15 cellular contexts compared by ENCODE assay signal in the genomic region with DNA sequence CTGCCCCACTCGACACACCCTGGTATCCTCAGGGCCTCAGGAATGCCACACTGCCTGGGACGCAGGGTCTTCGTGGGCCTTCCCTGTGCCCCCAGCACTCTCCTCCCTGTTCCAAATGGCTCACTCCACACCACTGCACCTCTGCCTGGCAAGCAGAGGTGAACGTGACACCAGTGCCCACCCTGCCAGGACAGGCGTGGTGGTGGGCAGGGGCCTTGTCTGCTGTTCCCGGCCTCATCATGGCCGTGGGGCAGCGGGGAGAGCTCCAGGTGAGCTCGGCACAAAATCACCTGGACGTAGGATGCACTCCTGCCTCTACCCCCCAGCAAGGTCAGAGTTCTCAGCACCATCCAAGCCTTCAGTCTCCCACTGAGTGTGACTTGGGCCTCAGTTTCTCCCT.
DNase-seq lines count a peak whose midpoint lies in the region; ATAC-seq and TF ChIP-seq lines count a peak whose summit lies in the region.
"Had no signal": no experiment of that assay in that cellular context is flagged by ENCODE, and none has a peak within 500 bp of the region (broad histone marks: within the 10 kb centered on the region; RNA-seq: fewer than 3 reads in every experiment).

No MANE protein-coding gene starts in this region.

- no peak overlapping the region for H3K23ac ChIP-seq in mesenchymal stem cell (ENCODE audit: low read length in 2 of 2)

- H2AFZ ChIP-seq in mesenchymal stem cell (ENCODE audit: low read depth, low read length) = no peak overlapping the region

- H3K4me3 ChIP-seq in mesenchymal stem cell (ENCODE audit: insufficient read depth in 1 of 2, low read depth in 1 of 2, low read length in 2 of 2) (no peak overlapping the region), sigmoid colon (no peak overlapping the region)
- H3K4me3 ChIP-seq: BLaER1, HAP-1 had no signal

- H3K27ac ChIP-seq in mesenchymal stem cell (ENCODE audit: low read length, poor library complexity, severe bottlenecking) = no peak overlapping the region
- no peak overlapping the region for H3K27ac ChIP-seq in sigmoid colon
- H3K27ac ChIP-seq: BLaER1, HL-60 had no signal

- no peak overlapping the region for H2BK15ac ChIP-seq in mesenchymal stem cell (ENCODE audit: low read depth, poor library complexity, severe bottlenecking)

- intact Hi-C loops in sigmoid colon (cut with DNase I) = no loop called here

- H3K27me3 ChIP-seq in mesenchymal stem cell (ENCODE audit: control insufficient read depth in 1 of 2, insufficient read depth in 1 of 2, low read length in 2 of 2) = peaks cover 0 to 28% of the 10 kb centered on the region in 2 experiments
- no peaks in the 10 kb centered on the region for H3K27me3 ChIP-seq in sigmoid colon
- H3K27me3 ChIP-seq: BLaER1 had no signal

- WGBS in mesenchymal stem cell = 93% methylated on average over 10 of the region's 10 CpGs
- WGBS in sigmoid colon, 2 donors = 90% methylated on average over 10 of the region's 10 CpGs

- H2BK12ac ChIP-seq in mesenchymal stem cell (ENCODE audit: low read length in 2 of 2) = no peak overlapping the region

- no peak overlapping the region for H2BK120ac ChIP-seq in mesenchymal stem cell (ENCODE audit: low read depth, low read length)

- no peak for TF ChIP-seq POLR2A in sigmoid colon (IDR thresholded peaks at IDR 0.05)

- DNase-seq in stimulated activated naive CD8-positive, alpha-beta T cell treated with anti-CD3 and anti-CD28 coated beads, Interleukin-15, amount 100 ng/mL, for 72 hours = no peak
- DNase-seq in stimulated activated naive CD8-positive, alpha-beta T cell treated with anti-CD3 and anti-CD28 coated beads, Interleukin-15, Interleukin-2, amounts not matched to agents 100 U/mL and 50 U/mL, for 24 hours = no peak
- DNase-seq in mesenchymal stem cell (no peak), sigmoid colon (peak; percentile 43), D341Med (ENCODE audit: low spot score) (no peak)
- DNase-seq in activated CD4-positive, CD25-positive, alpha-beta regulatory T cell treated with anti-CD3 and anti-CD28 coated beads, Interleukin-2, amount 50 U/mL, for 72 hours = no peak
- DNase-seq: 8988T; Calu3; CD4-positive, alpha-beta memory T cell; GOT3 had no signal

- H3K9ac ChIP-seq in mesenchymal stem cell (ENCODE audit: low read length) = no peak overlapping the region
- H3K9ac ChIP-seq: BLaER1 had no signal

- no peak for TF ChIP-seq CTCF in sigmoid colon (IDR thresholded peaks at IDR 0.05)

- peak overlapping the region in 1 of 2 experiments; percentile 13 for H3K14ac ChIP-seq in mesenchymal stem cell (ENCODE audit: low read length in 2 of 2)

- H3K4me2 ChIP-seq in mesenchymal stem cell (ENCODE audit: low read length, poor library complexity, severe bottlenecking) = no peak overlapping the region
- H3K4me2 ChIP-seq: BLaER1 had no signal

- H2BK5ac ChIP-seq in mesenchymal stem cell (ENCODE audit: low read depth, low read length, poor library complexity, severe bottlenecking) = no peak overlapping the region

- peak; percentile 20 for ATAC-seq in stimulated activated naive CD8-positive, alpha-beta T cell treated with anti-CD3 and anti-CD28 coated beads, Interleukin-15, amount 100 ng/mL, for 72 hours
- no peak for ATAC-seq in stimulated activated naive CD8-positive, alpha-beta T cell treated with anti-CD3 and anti-CD28 coated beads, Interleukin-15, Interleukin-2, amounts not matched to agents 100 U/mL and 50 U/mL, for 24 hours
- ATAC-seq in HG03280 (IDR thresholded peaks at IDR 0.05; ENCODE audit: unreplicated experiment) = no peak

- no peak overlapping the region for H3K18ac ChIP-seq in mesenchymal stem cell (ENCODE audit: low read depth in 1 of 2, low read length in 2 of 2)

- no peak overlapping the region for H3K27ac Mint-ChIP-seq in stimulated activated naive CD8-positive, alpha-beta T cell treated with anti-CD3 and anti-CD28 coated beads, Interleukin-15, amount 100 ng/mL, for 72 hours
- H3K27ac Mint-ChIP-seq: CD4-positive, alpha-beta memory T cell had no signal

- H3K9me3 ChIP-seq in mesenchymal stem cell (ENCODE audit: control insufficient read depth, low read length) (no peaks in the 10 kb centered on the region), sigmoid colon (no peaks in the 10 kb centered on the region)
- H3K9me3 ChIP-seq: BLaER1, HAP-1 had no signal

- no peaks in the 10 kb centered on the region for H3K9me3 Mint-ChIP-seq in stimulated activated naive CD8-positive, alpha-beta T cell treated with anti-CD3 and anti-CD28 coated beads, Interleukin-15, amount 100 ng/mL, for 72 hours
- H3K9me3 Mint-ChIP-seq: CD4-positive, alpha-beta memory T cell had no signal

- H3K4me3 Mint-ChIP-seq in stimulated activated naive CD8-positive, alpha-beta T cell treated with anti-CD3 and anti-CD28 coated beads, Interleukin-15, amount 100 ng/mL, for 72 hours = no peak overlapping the region
- H3K4me3 Mint-ChIP-seq: CD14-positive monocyte; CD4-positive, alpha-beta memory T cell had no signal

- no peaks in the 10 kb centered on the region for H3K79me1 ChIP-seq in mesenchymal stem cell (replicated peaks; ENCODE audit: low read length, poor library complexity, severe bottlenecking)

- no peak overlapping the region for H3K4ac ChIP-seq in mesenchymal stem cell (ENCODE audit: low read depth in 1 of 2, low read length in 2 of 2)

- H2AK5ac ChIP-seq in mesenchymal stem cell (ENCODE audit: low read length, severe bottlenecking) = no peak overlapping the region

- H3K27me3 Mint-ChIP-seq in stimulated activated naive CD8-positive, alpha-beta T cell treated with anti-CD3 and anti-CD28 coated beads, Interleukin-15, amount 100 ng/mL, for 72 hours = peaks cover 20% of the 10 kb centered on the region

- no peaks in the 10 kb centered on the region for H3K4me1 Mint-ChIP-seq in stimulated activated naive CD8-positive, alpha-beta T cell treated with anti-CD3 and anti-CD28 coated beads, Interleukin-15, amount 100 ng/mL, for 72 hours
- H3K4me1 Mint-ChIP-seq: CD14-positive monocyte; CD4-positive, alpha-beta memory T cell had no signal

- no peaks in the 10 kb centered on the region for H3K36me3 ChIP-seq in mesenchymal stem cell (ENCODE audit: control insufficient read depth in 1 of 2, insufficient read depth in 2 of 2, low read depth in 1 of 2, low read length in 2 of 2)
- no peaks in the 10 kb centered on the region for H3K36me3 ChIP-seq in sigmoid colon
- H3K36me3 ChIP-seq: BLaER1, HAP-1 had no signal

- no peak for TF ChIP-seq EP300 in sigmoid colon (IDR thresholded peaks at IDR 0.05)

- H4K91ac ChIP-seq in mesenchymal stem cell (ENCODE audit: low read length) = peak overlapping the region; percentile 11

- no peak overlapping the region for H4K8ac ChIP-seq in mesenchymal stem cell (ENCODE audit: low read length)

- H3K4me1 ChIP-seq in mesenchymal stem cell (ENCODE audit: control insufficient read depth, insufficient read depth, low read depth, low read length) = peaks cover 10% of the 10 kb centered on the region
- H3K4me1 ChIP-seq in sigmoid colon = peaks cover 0 to 25% (median 11%) of the 10 kb centered on the region in 4 donors
